In genomic region chr6:52499681-52500239, GRCh38 we compare ENCODE assay signal across 16 cellular contexts.
DNase-seq lines count a peak whose midpoint lies in the region; ATAC-seq and TF ChIP-seq lines count a peak whose summit lies in the region.
"Had no signal": no experiment of that assay in that cellular context is flagged by ENCODE, and none has a peak within 500 bp of the region (broad histone marks: within the 10 kb centered on the region; RNA-seq: fewer than 3 reads in every experiment).

No MANE protein-coding gene starts in this region.

- no peak overlapping the region for H3K23ac ChIP-seq in H9 (ENCODE audit: insufficient read length, low read depth, low read length)

- H3K4me1 ChIP-seq in H9 (ENCODE audit: insufficient read depth, low read length): no peaks in the 10 kb centered on the region
- H3K4me1 ChIP-seq in SJSA1 (replicated peaks): peaks cover 59% of the 10 kb centered on the region
- peaks cover 0 to 31% (median 17%) of the 10 kb centered on the region in 6 donors for H3K4me1 ChIP-seq in spleen
- H3K4me1 ChIP-seq: prostate gland had no signal

- no peak for TF ChIP-seq CTCF in H9 (conservative IDR thresholded peaks at IDR 0.05)
- TF ChIP-seq CTCF in spleen (IDR thresholded peaks at IDR 0.05 in 8 of 11, conservative IDR thresholded peaks at IDR 0.05 in 3 of 11): no peak

- H2AK5ac ChIP-seq in H9 (ENCODE audit: insufficient read length, low read length): no peak overlapping the region

- peaks cover 10 to 17% (median 11%) of the 10 kb centered on the region in 3 experiments for H3K36me3 Mint-ChIP-seq in H9 (ENCODE audit: insufficient read depth in 1 of 3, low read depth in 3 of 3)
- peaks cover 14% of the 10 kb centered on the region for H3K36me3 Mint-ChIP-seq in stimulated activated memory B cell treated with anti-CD40 and anti-IgM and Interleukin-4, amounts not matched to agents 10 μg/mL and 1 μg/mL and 100 μg/mL, for 72 hours
- peaks cover 3 to 14% of the 10 kb centered on the region in 2 donors for H3K36me3 Mint-ChIP-seq in stimulated activated naive B cell treated with anti-CD40 and anti-IgM and Interleukin-4, amounts not matched to agents 10 μg/mL and 1 μg/mL and 100 μg/mL, for 72 hours

- no peak overlapping the region for H3K14ac ChIP-seq in H9 (ENCODE audit: insufficient read depth, low read length)

- intact Hi-C loops in left cardiac atrium (cut with DNase I): loop anchor here (5.0 to 10.0 kb wide), 4 partner anchors 73 to 163 kb away; partner anchors contain the start of genes EFHC1 (in 1 of the 2) and TRAM2 (in 1 of the 2)
- intact Hi-C loops in spleen (cut with DNase I; ENCODE audit: low total_unique reads): no loop called here

- H2BK5ac ChIP-seq in H9 (ENCODE audit: insufficient read length, low read length): no peak overlapping the region

- no peak overlapping the region for H3T11ph ChIP-seq in H9 (ENCODE audit: low read length)

- H4K5ac ChIP-seq in H9 (ENCODE audit: insufficient read length, low read depth, low read length): no peak overlapping the region

- H2BK15ac ChIP-seq in H9 (ENCODE audit: low read depth, low read length): no peak overlapping the region

- no peaks in the 10 kb centered on the region for H4K20me1 ChIP-seq in H9 (ENCODE audit: control insufficient read depth, insufficient read depth, insufficient read length)

- peak overlapping the region in 2 of 3 experiments; percentile 52 to 77; a peak in 4 of 7 replicates for H3K27ac Mint-ChIP-seq in H9
- peak overlapping the region; percentile 98 for H3K27ac Mint-ChIP-seq in stimulated activated memory B cell treated with anti-CD40 and anti-IgM and Interleukin-4, amounts not matched to agents 10 μg/mL and 1 μg/mL and 100 μg/mL, for 72 hours
- no peak overlapping the region for H3K27ac Mint-ChIP-seq in stimulated activated naive B cell treated with anti-CD40 and anti-IgM and Interleukin-4, amounts not matched to agents 10 μg/mL and 1 μg/mL and 100 μg/mL, for 72 hours
- H3K27ac Mint-ChIP-seq: activated naive CD8-positive, alpha-beta T cell treated with anti-CD3 and anti-CD28 coated beads, Interleukin-2, amount 50 U/mL, for 24 hours; CD4-positive, CD25-positive, alpha-beta regulatory T cell had no signal

- peaks cover 26 to 32% of the 10 kb centered on the region in 2 experiments for H3K4me1 Mint-ChIP-seq in H9
- peaks cover 53% of the 10 kb centered on the region for H3K4me1 Mint-ChIP-seq in stimulated activated memory B cell treated with anti-CD40 and anti-IgM and Interleukin-4, amounts not matched to agents 10 μg/mL and 1 μg/mL and 100 μg/mL, for 72 hours
- peaks cover 15 to 22% of the 10 kb centered on the region in 2 donors for H3K4me1 Mint-ChIP-seq in stimulated activated naive B cell treated with anti-CD40 and anti-IgM and Interleukin-4, amounts not matched to agents 10 μg/mL and 1 μg/mL and 100 μg/mL, for 72 hours
- H3K4me1 Mint-ChIP-seq: activated naive CD8-positive, alpha-beta T cell treated with anti-CD3 and anti-CD28 coated beads, Interleukin-2, amount 50 U/mL, for 24 hours had no signal

- no peak overlapping the region for H2BK120ac ChIP-seq in H9 (ENCODE audit: low read depth, low read length, poor library complexity, severe bottlenecking)

- DNase-seq in H9: no peak
- no peak for DNase-seq in SJSA1 (ENCODE audit: low read depth in 1 of 2, low spot score in 2 of 2)
- no peak for DNase-seq in left cardiac atrium
- no peak for DNase-seq in spleen
- no peak for DNase-seq in stimulated activated naive B cell treated with anti-CD40 and anti-IgM and Interleukin-4, amounts not matched to agents 10 μg/mL and 1 μg/mL and 100 μg/mL, for 72 hours
- no peak for DNase-seq in HT-29 (ENCODE audit: low spot score)
- DNase-seq: activated naive CD8-positive, alpha-beta T cell treated with anti-CD3 and anti-CD28 coated beads, Interleukin-2, amount 50 U/mL, for 24 hours; activated T-cell treated with anti-CD3 and anti-CD28 coated beads for 4 hours; CD4-positive, CD25-positive, alpha-beta regulatory T cell; NCI-H1417 treated with DMSO at 0.1 percent for 48 hours; NCI-H69; SHP77 treated with DMSO at 0.1 percent for 48 hours; stimulated activated CD4-positive, alpha-beta T cell treated with anti-CD3 and anti-CD28 coated beads, Interleukin-4, amount 100 ng/mL, for 24 hours; stimulated activated naive CD4-positive, alpha-beta T cell treated with Interleukin-2 at 50 U/mL for 16 hours had no signal

- peak; percentile 20 to 48 for ATAC-seq in left cardiac atrium
- ATAC-seq in stimulated activated memory B cell treated with anti-CD40 and anti-IgM and Interleukin-4, amounts not matched to agents 10 μg/mL and 1 μg/mL and 100 μg/mL, for 72 hours: no peak
- no peak for ATAC-seq in stimulated activated naive B cell treated with anti-CD40 and anti-IgM and Interleukin-4, amounts not matched to agents 10 μg/mL and 1 μg/mL and 100 μg/mL, for 72 hours (replicated peaks)
- ATAC-seq: activated naive CD8-positive, alpha-beta T cell treated with anti-CD3 and anti-CD28 coated beads, Interleukin-2, amount 50 U/mL, for 24 hours had no signal

- no peak overlapping the region for H2BK12ac ChIP-seq in H9 (ENCODE audit: insufficient read length, low read depth, low read length)

- no peak overlapping the region for H3K56ac ChIP-seq in H9 (ENCODE audit: insufficient read length, low read depth, low read length)

- H3K9me3 ChIP-seq in H9 (ENCODE audit: control insufficient read depth, low read depth, low read length): no peaks in the 10 kb centered on the region
- no peaks in the 10 kb centered on the region for H3K9me3 ChIP-seq in SJSA1 (replicated peaks)
- H3K9me3 ChIP-seq in spleen: peaks cover 0 to 3% (median 2%) of the 10 kb centered on the region in 8 donors
- H3K9me3 ChIP-seq: prostate gland had no signal

- H3K4me3 ChIP-seq in SJSA1: no peak overlapping the region
- H3K4me3 ChIP-seq in spleen: no peak overlapping the region
- H3K4me3 ChIP-seq: prostate gland had no signal

- no peaks in the 10 kb centered on the region for H3K79me1 ChIP-seq in H9 (ENCODE audit: insufficient read depth, low read depth, low read length, poor library complexity, severe bottlenecking)

- no peaks in the 10 kb centered on the region for H3K27me3 ChIP-seq in H9 (ENCODE audit: insufficient read depth, low read length)
- no peaks in the 10 kb centered on the region for H3K27me3 ChIP-seq in SJSA1 (replicated peaks)
- H3K27me3 ChIP-seq in spleen (replicated peaks in 1 of 7): no peaks in the 10 kb centered on the region

- WGBS in H9 (ENCODE audit: extremely low coverage, insufficient read length, low lambda C conversion rate): no CpG with 5 or more reads among the region's 11 CpGs
- 93 to 94% (median 94%) methylated on average over 9 to 11 of the region's 11 CpGs for WGBS in spleen, 5 donors

- H2AFZ ChIP-seq in H9 (ENCODE audit: low read length): no peak overlapping the region

- no peak overlapping the region for H3K9ac ChIP-seq in H9 (ENCODE audit: extremely low read depth, insufficient read length, low read length)

- H3K23me2 ChIP-seq in H9 (ENCODE audit: insufficient read length, low read depth, low read length, poor library complexity, severe bottlenecking): no peaks in the 10 kb centered on the region

- no peak overlapping the region for H2BK20ac ChIP-seq in H9 (ENCODE audit: low read depth, low read length, poor library complexity, severe bottlenecking)

- H3K27me3 Mint-ChIP-seq in H9 (ENCODE audit: low read depth): no peaks in the 10 kb centered on the region; the same call in 1 of the 2 replicates
- no peaks in the 10 kb centered on the region for H3K27me3 Mint-ChIP-seq in stimulated activated memory B cell treated with anti-CD40 and anti-IgM and Interleukin-4, amounts not matched to agents 10 μg/mL and 1 μg/mL and 100 μg/mL, for 72 hours
- H3K27me3 Mint-ChIP-seq in stimulated activated naive B cell treated with anti-CD40 and anti-IgM and Interleukin-4, amounts not matched to agents 10 μg/mL and 1 μg/mL and 100 μg/mL, for 72 hours: no peaks in the 10 kb centered on the region
- H3K27me3 Mint-ChIP-seq: activated naive CD8-positive, alpha-beta T cell treated with anti-CD3 and anti-CD28 coated beads, Interleukin-2, amount 50 U/mL, for 24 hours; CD4-positive, CD25-positive, alpha-beta regulatory T cell had no signal

- no peak overlapping the region for H3K18ac ChIP-seq in H9 (ENCODE audit: insufficient read length, low read depth, low read length)

- H3K36me3 ChIP-seq in SJSA1 (peaks cover 65% of the 10 kb centered on the region), spleen (peaks cover 0 to 66% (median 16%) of the 10 kb centered on the region in 6 donors)
- H3K36me3 ChIP-seq: prostate gland had no signal

- peaks cover 0 to 2% of the 10 kb centered on the region in 2 experiments; a peak in 1 of 5 replicates for H3K9me3 Mint-ChIP-seq in H9
- no peaks in the 10 kb centered on the region for H3K9me3 Mint-ChIP-seq in stimulated activated memory B cell treated with anti-CD40 and anti-IgM and Interleukin-4, amounts not matched to agents 10 μg/mL and 1 μg/mL and 100 μg/mL, for 72 hours
- peaks cover 0 to 2% of the 10 kb centered on the region in 2 donors for H3K9me3 Mint-ChIP-seq in stimulated activated naive B cell treated with anti-CD40 and anti-IgM and Interleukin-4, amounts not matched to agents 10 μg/mL and 1 μg/mL and 100 μg/mL, for 72 hours
- H3K9me3 Mint-ChIP-seq: activated naive CD8-positive, alpha-beta T cell treated with anti-CD3 and anti-CD28 coated beads, Interleukin-2, amount 50 U/mL, for 24 hours; CD4-positive, CD25-positive, alpha-beta regulatory T cell had no signal

- no peak overlapping the region for H4K8ac ChIP-seq in H9 (replicated peaks; ENCODE audit: insufficient read length, low read depth, low read length)

- no peaks in the 10 kb centered on the region for H3K79me2 ChIP-seq in H9 (ENCODE audit: insufficient read depth, low read length)

- H3K4me2 ChIP-seq in H9 (ENCODE audit: insufficient read depth, insufficient read length, low read length): no peak overlapping the region

- H4K91ac ChIP-seq in H9 (ENCODE audit: insufficient read length, low read depth, low read length): no peak overlapping the region

- no peak overlapping the region for H3K4ac ChIP-seq in H9 (ENCODE audit: low read depth, low read length)

- no peak overlapping the region for H3K27ac ChIP-seq in H9 (ENCODE audit: insufficient read length, low read depth, low read length)
- H3K27ac ChIP-seq in SJSA1: peak overlapping the region; percentile 82
- H3K27ac ChIP-seq in spleen: peak overlapping the region in 4 of 8 donors; percentile 70 to 88 (median 82)
- H3K27ac ChIP-seq: prostate gland had no signal

- TF ChIP-seq POLR2A in spleen (IDR thresholded peaks at IDR 0.05): no peak

- no peak overlapping the region for H3K4me3 Mint-ChIP-seq in H9
- no peak overlapping the region for H3K4me3 Mint-ChIP-seq in stimulated activated memory B cell treated with anti-CD40 and anti-IgM and Interleukin-4, amounts not matched to agents 10 μg/mL and 1 μg/mL and 100 μg/mL, for 72 hours
- no peak overlapping the region for H3K4me3 Mint-ChIP-seq in stimulated activated naive B cell treated with anti-CD40 and anti-IgM and Interleukin-4, amounts not matched to agents 10 μg/mL and 1 μg/mL and 100 μg/mL, for 72 hours
- H3K4me3 Mint-ChIP-seq: activated naive CD8-positive, alpha-beta T cell treated with anti-CD3 and anti-CD28 coated beads, Interleukin-2, amount 50 U/mL, for 24 hours; CD4-positive, CD25-positive, alpha-beta regulatory T cell had no signal

Comparison
In these comparisons a context has a peak if more than half of its experiments do, and no peak if none do; other contexts are left out.
1. ATAC-seq: peak in left cardiac atrium (2 of 2); none in stimulated activated memory B cell treated with anti-CD40 and anti-IgM and Interleukin-4, amounts not matched to agents 10 μg/mL and 1 μg/mL and 100 μg/mL, for 72 hours (single experiment) and stimulated activated naive B cell treated with anti-CD40 and anti-IgM and Interleukin-4, amounts not matched to agents 10 μg/mL and 1 μg/mL and 100 μg/mL, for 72 hours (0 of 2).